In the genomic region with DNA sequence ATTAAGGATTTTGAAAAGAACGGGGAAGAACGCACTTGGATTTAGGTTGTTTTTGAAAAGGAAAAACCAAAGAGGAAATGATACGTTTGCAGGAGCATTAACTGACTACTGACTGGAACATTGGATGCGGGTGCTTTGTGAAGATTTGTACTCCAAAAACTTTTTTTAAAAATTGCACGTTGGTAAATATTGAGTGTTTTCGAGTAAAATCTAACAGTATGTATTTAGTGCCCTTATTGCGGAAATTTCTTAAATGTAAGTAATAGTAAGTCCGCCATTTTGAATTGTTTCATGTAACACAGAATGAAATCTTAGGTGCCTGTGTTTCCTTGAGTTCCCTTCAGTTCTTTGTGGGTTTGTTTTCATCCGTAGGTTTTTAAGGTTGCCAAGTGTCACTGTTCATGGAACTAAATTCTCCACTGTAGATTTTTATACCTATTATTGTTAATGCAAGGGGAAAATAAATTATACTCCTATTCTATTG, we compare ENCODE assay signal across 10 cellular contexts. TPM values are rescaled to one million over a fixed set of nuclear protein-coding genes. Genes with fewer than 3 reads are reported as not detected.
DNase-seq lines count a peak whose midpoint lies in the region; ATAC-seq, FAIRE-seq and TF ChIP-seq lines count a peak whose summit lies in the region.
"Had no signal": no experiment of that assay in that cellular context is flagged by ENCODE, and none has a peak within 500 bp of the region (broad histone marks: within the 10 kb centered on the region; RNA-seq: fewer than 3 reads in every experiment).

No MANE protein-coding gene starts in this region.

- H3K79me2 ChIP-seq in astrocyte (ENCODE audit: insufficient read depth, low read length), result no peaks in the 10 kb centered on the region

- H3K9ac ChIP-seq in astrocyte (ENCODE audit: low read length), result no peak overlapping the region

- H3K9me3 ChIP-seq in astrocyte (ENCODE audit: insufficient read depth, low read depth, low read length), result no peaks in the 10 kb centered on the region

- H3K27ac ChIP-seq in astrocyte (ENCODE audit: low read depth, low read length), result no peak overlapping the region

- H3K4me1 ChIP-seq in astrocyte (ENCODE audit: insufficient read depth, low read length), result peaks cover 5% of the 10 kb centered on the region

- no peak for FAIRE-seq in astrocyte (lab: Jason Lieb, UNC)
- FAIRE-seq: GM12891 had no signal

- peak overlapping the region; percentile 62 for H3K4me3 ChIP-seq in astrocyte (ENCODE audit: insufficient read depth, low read depth, low read length)

- H3K4me3 Mint-ChIP-seq in astrocyte (ENCODE audit: unreplicated experiment), result peak overlapping the region; percentile 97
- H3K4me3 Mint-ChIP-seq in naive thymus-derived CD8-positive, alpha-beta T cell, result peak overlapping the region; percentile 40 to 73 (median 68)

- H3K27me3 Mint-ChIP-seq in astrocyte (ENCODE audit: low read depth, unreplicated experiment), result no peaks in the 10 kb centered on the region
- peaks cover 11 to 49% (median 36%) of the 10 kb centered on the region in 5 donors for H3K27me3 Mint-ChIP-seq in naive thymus-derived CD8-positive, alpha-beta T cell

- peak overlapping the region; percentile 90 for H3K4me2 ChIP-seq in astrocyte (ENCODE audit: low read length)

- POLR2A ChIA-PET in naive thymus-derived CD8-positive, alpha-beta T cell (lab: Charles Lee), result no interaction called here

- peaks cover 27% of the 10 kb centered on the region for H3K27me3 ChIP-seq in astrocyte (ENCODE audit: insufficient read depth, low read length)

- ATAC-seq in HG03342 (IDR thresholded peaks at IDR 0.05; ENCODE audit: unreplicated experiment) (peak; percentile 21), Right ventricle myocardium superior (ENCODE audit: poor library complexity) (no peak)
- no peak for ATAC-seq in naive thymus-derived CD8-positive, alpha-beta T cell

- H2AFZ ChIP-seq in astrocyte (ENCODE audit: low read depth, low read length), result no peak overlapping the region

- H3K36me3 Mint-ChIP-seq in astrocyte (ENCODE audit: low read depth, unreplicated experiment), result no peaks in the 10 kb centered on the region
- peaks cover 4 to 18% (median 10%) of the 10 kb centered on the region in 3 donors for H3K36me3 Mint-ChIP-seq in naive thymus-derived CD8-positive, alpha-beta T cell

- H3K4me1 Mint-ChIP-seq in astrocyte (ENCODE audit: low read depth, unreplicated experiment), result peaks cover 2% of the 10 kb centered on the region
- peaks cover 0 to 9% (median 3%) of the 10 kb centered on the region in 4 donors for H3K4me1 Mint-ChIP-seq in naive thymus-derived CD8-positive, alpha-beta T cell

- peak; percentile 39 for DNase-seq in DMS53 (lab: John Stamatoyannopoulos, UW)
- DNase-seq in astrocyte (ENCODE audit: low read depth), result no peak
- no peak for DNase-seq in naive thymus-derived CD8-positive, alpha-beta T cell
- no peak for DNase-seq in retina
- DNase-seq in COLO829 (ENCODE audit: low spot score), result no peak
- DNase-seq in Right ventricle myocardium superior, result no peak
- no peak for DNase-seq in NCI-H69 (lab: John Stamatoyannopoulos, UW)
- DNase-seq: NCI-H187 treated with DMSO at 0.1 percent for 48 hours had no signal

- no peaks in the 10 kb centered on the region for H3K9me3 Mint-ChIP-seq in astrocyte (ENCODE audit: unreplicated experiment)
- H3K9me3 Mint-ChIP-seq in naive thymus-derived CD8-positive, alpha-beta T cell, result peaks cover 0 to 24% (median 7%) of the 10 kb centered on the region in 9 donors

- peak overlapping the region; percentile 96 for H3K27ac Mint-ChIP-seq in astrocyte (ENCODE audit: unreplicated experiment)
- no peak overlapping the region for H3K27ac Mint-ChIP-seq in naive thymus-derived CD8-positive, alpha-beta T cell

- intact Hi-C loops in Right ventricle myocardium superior (cut with DNase I), result no loop called here

- no peaks in the 10 kb centered on the region for H3K36me3 ChIP-seq in astrocyte (ENCODE audit: insufficient read depth, low read length)

- H4K20me1 ChIP-seq in astrocyte (ENCODE audit: insufficient read depth, low read length), result no peaks in the 10 kb centered on the region

- TF ChIP-seq CTCF in astrocyte (IDR thresholded peaks at IDR 0.05; ENCODE audit: insufficient read depth, low read depth, low read length), result no peak

RNA-seq across cellular contexts. Expression of a gene that starts 15.2 kb away (rescaled TPM):
- 24.1 and 29.0 TPM in 2 replicates for total RNA-seq in astrocyte
- total RNA-seq in naive thymus-derived CD8-positive, alpha-beta T cell, result not detected
- under 1 TPM in 1 of 3 donors, not detected in 2; 0.02 TPM for polyA plus RNA-seq in naive thymus-derived CD8-positive, alpha-beta T cell
- total RNA-seq in Right ventricle myocardium superior, result not detected

Comparison
In these comparisons a context has a peak if more than half of its experiments do, and no peak if none do; other contexts are left out.
1. RNA of a gene that starts 15.2 kb away (total RNA-seq): 24.1 to 29.0 TPM in astrocyte; not detected in naive thymus-derived CD8-positive, alpha-beta T cell and not detected in Right ventricle myocardium superior (single experiment); every median in the first group is over 10 times any median in the second.